Comparison of ENCODE assay signal across 1 cellular context in genomic region chr2:88603146-88603545, GRCh38.
A peak's percentile ranks its signal among the peaks of the same experiment; 100 is the strongest.
TF ChIP-seq lines count a peak whose summit lies in the region.

No MANE protein-coding gene starts in this region.

TF ChIP-seq in endothelial cell of umbilical vein, 7 proteins besides CTCF, POLR2A, EP300 and RAD21:
- TF ChIP-seq MYC (IDR thresholded peaks at IDR 0.05; ENCODE audit: low read depth, low read length) (no peak), JUN (IDR thresholded peaks at IDR 0.05; ENCODE audit: borderline replicate concordance, insufficient read depth, insufficient read length, low read depth) (peak; percentile 7), GATA2 (IDR thresholded peaks at IDR 0.05; ENCODE audit: insufficient read depth, insufficient read length, low read depth, low read length) (peak; percentile 50)
